In the genomic region with DNA sequence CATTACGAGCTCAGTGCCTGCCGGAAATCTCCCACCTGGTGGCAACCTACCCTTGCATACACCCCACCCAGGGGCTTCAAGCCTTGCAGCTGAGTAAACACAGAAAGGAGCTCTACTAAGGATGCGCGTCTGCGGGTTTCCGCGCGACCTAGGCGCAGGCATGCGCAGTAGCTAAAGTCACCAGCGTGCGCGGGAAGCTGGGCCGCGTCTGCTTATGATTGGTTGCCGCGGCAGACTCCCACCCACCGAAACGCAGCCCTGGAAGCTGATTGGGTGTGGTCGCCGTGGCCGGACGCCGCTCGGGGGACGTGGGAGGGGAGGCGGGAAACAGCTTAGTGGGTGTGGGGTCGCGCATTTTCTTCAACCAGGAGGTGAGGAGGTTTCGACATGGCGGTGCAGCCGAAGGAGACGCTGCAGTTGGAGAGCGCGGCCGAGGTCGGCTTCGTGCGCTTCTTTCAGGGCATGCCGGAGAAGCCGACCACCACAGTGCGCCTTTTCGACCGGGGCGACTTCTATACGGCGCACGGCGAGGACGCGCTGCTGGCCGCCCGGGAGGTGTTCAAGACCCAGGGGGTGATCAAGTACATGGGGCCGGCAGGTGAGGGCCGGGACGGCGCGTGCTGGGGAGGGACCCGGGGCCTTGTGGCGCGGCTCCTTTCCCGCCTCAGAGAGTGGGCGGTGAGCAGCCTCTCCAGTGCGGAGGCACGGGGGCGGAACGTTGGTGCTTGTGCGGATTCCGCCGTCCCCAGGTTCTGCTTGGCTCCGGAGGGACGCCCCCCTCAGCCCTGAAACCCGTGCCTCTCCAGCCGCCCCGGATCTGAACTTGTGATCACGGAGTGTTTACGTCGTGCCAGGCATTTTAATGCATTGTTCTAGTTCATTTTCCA, we compare ENCODE assay signal across 8 cellular contexts. TPM values are rescaled to one million over a fixed set of nuclear protein-coding genes. Genes with fewer than 3 reads are reported as not detected.
DNase-seq lines count a peak whose midpoint lies in the region; ATAC-seq and TF ChIP-seq lines count a peak whose summit lies in the region.

A gene (plus strand): TSS at position 352 of the 887 bp plus-strand sequence. CDS start 36 bp downstream, at position 388.

- peak within 1 kb of the TSS; percentile 92 for H3K27ac ChIP-seq in C4-2B

- TF ChIP-seq CTCF in C4-2B (conservative IDR thresholded peaks at IDR 0.05), result no peak

- peak; percentile 92 for ATAC-seq in GM19395 (IDR thresholded peaks at IDR 0.05; ENCODE audit: unreplicated experiment)
- peak; percentile 84 for ATAC-seq in HG03558 (IDR thresholded peaks at IDR 0.05; ENCODE audit: extremely low read depth, unreplicated experiment)
- ATAC-seq in left lobe of liver, result peak; percentile 99

- DNase-seq in NCI-H748 treated with DMSO at 0.1 percent for 48 hours (lab: John Stamatoyannopoulos, UW), result peak; percentile 90
- DNase-seq in activated CD4-positive, alpha-beta T cell treated with anti-CD3 and anti-CD28 coated beads, Interleukin-2, amount 50 U/mL, for 1 hour, result peak; percentile 85
- peak; percentile 84 for DNase-seq in dedifferentiated amniotic fluid mesenchymal stem cell (ENCODE audit: extremely low spot score)
- DNase-seq in left lobe of liver (ENCODE audit: low spot score), result peak; percentile 92
- peak; percentile 93 to 94 for DNase-seq in stimulated activated CD4-positive, alpha-beta T cell treated with anti-CD3 and anti-CD28 coated beads, Interleukin-2, amount 100 ng/mL, for 24 hours

RNA-seq across cellular contexts. Expression of the gene that starts here (rescaled TPM):
- 3.3 TPM for total RNA-seq in left lobe of liver

Comparison
In these comparisons a context has a peak if more than half of its experiments do, and no peak if none do; other contexts are left out.
1. Peak in every context shown above with its lines: DNase-seq, ATAC-seq and H3K27ac ChIP-seq.